25 cellular contexts compared by ENCODE assay signal in the genomic region with DNA sequence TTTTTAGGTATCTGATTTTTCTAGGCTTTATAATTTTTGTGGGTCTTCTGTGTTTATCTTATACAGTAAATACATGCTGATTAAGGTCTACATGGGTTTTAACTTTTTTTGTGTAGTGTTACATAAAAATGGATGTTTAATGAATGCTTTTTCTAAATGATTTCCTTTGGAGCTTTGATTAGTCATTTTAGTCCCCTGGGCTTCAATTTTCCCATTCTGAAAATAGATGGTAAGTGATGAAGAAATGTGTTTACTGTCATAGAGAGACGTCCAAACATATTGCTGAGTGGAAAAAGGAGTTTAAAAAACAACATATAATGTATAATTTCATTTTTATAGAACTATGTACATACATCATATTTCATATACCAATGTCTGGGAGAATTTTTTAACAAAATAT.
"Had no signal": no experiment of that assay in that cellular context is flagged by ENCODE, and none has a peak within 500 bp of the region (broad histone marks: within the 10 kb centered on the region; RNA-seq: fewer than 3 reads in every experiment).

No MANE protein-coding gene starts in this region.

- DNase-seq: KBM-7; MG63; NCI-H1092; NCI-H1105 treated with DMSO at 0.1 percent for 48 hours; NCI-H1417 treated with DMSO at 0.1 percent for 48 hours; NCI-H146; NCI-H1694 treated with DMSO at 0.1 percent for 48 hours; NCI-H1930; NCI-H2081 treated with DMSO at 0.1 percent for 48 hours; NCI-H2171; NCI-H226; NCI-H446; NCI-H510A; NCI-H524 treated with DMSO at 0.1 percent for 48 hours; NCI-H69; NCI-H774; NK-92 treated with Interleukin-12 subunit alpha and Interleukin-12 subunit beta, amount 100 ng/mL, for 24 hours; Right ventricle myocardium superior; RPMI8226; SIG-M5; SK-N-SH; SW 1271 had no signal

- H3K4me3 ChIP-seq: MG63, PC-9, SJSA1 had no signal

- H3K9me3 ChIP-seq: MG63, SJSA1, SK-N-SH had no signal

- H3K9ac ChIP-seq: SK-N-SH had no signal

- H3K4me1 ChIP-seq: SJSA1 had no signal

- H3K27ac ChIP-seq: PC-9, SJSA1 had no signal

- H3K36me3 ChIP-seq: MG63, SJSA1 had no signal

- H3K27me3 ChIP-seq: MG63, SJSA1 had no signal

- FAIRE-seq: RCC 7860 had no signal

- H3K4me2 ChIP-seq: PC-9, SK-N-SH had no signal
